8 cellular contexts compared by ENCODE assay signal in the genomic region with DNA sequence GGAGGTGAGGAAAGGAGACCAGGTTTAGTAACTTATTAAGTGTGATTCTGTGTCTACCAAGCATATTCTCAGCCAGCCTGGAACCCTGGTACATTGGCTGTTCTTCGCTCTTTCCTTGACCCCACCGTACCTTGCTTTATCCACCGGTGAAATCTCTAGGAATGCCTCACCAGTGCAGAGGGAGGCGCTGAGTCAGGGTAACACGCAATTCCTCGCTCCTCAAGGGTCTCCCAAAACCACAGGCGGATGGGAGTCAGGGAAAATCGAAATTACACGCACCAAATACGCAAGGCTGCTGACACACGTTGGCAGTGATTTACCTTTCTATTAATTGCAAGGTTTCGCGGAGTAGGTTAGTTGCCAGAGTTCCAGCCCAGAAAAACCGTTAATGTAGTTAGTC. TPM values are rescaled to one million over a fixed set of nuclear protein-coding genes. Genes with fewer than 3 reads are reported as not detected.
A peak's percentile ranks its signal among the peaks of the same experiment; 100 is the strongest.
DNase-seq lines count a peak whose midpoint lies in the region; ATAC-seq and TF ChIP-seq lines count a peak whose summit lies in the region.

No MANE protein-coding gene starts in this region.

- ATAC-seq in left cardiac atrium (peak; percentile 9 to 29), psoas muscle (peak in 1 of 4 donors; percentile 2), GM21390 (IDR thresholded peaks at IDR 0.05; ENCODE audit: unreplicated experiment) (no peak), GM19023 (IDR thresholded peaks at IDR 0.05; ENCODE audit: unreplicated experiment) (no peak), HG02870 (IDR thresholded peaks at IDR 0.05; ENCODE audit: unreplicated experiment) (no peak)

- H3K4me3 ChIP-seq in BLaER1 (peak overlapping the region; percentile 83), psoas muscle (peak overlapping the region; percentile 93)

- H3K27ac Mint-ChIP-seq in activated T-helper 2 cell treated with anti-CD3 and anti-CD28 coated beads, Interferon-gamma antibody, Interleukin-2, Interleukin-4, amounts not matched to agents 10 μg/mL and 5 μg/mL and 100 μg/mL, durations not matched to agents 14 hours and 24 hours and 36 hours, result peak overlapping the region; percentile 79

- 2 to 5% (median 5%) methylated on average over 14 of the region's 14 CpGs for WGBS in psoas muscle, 3 donors

- H3K36me3 ChIP-seq in BLaER1 (peaks cover 12% of the 10 kb centered on the region), psoas muscle (ENCODE audit: insufficient read depth in 1 of 2, low read depth in 1 of 2) (peaks cover 2 to 18% of the 10 kb centered on the region in 2 donors)

- peak overlapping the region; percentile 89 for H3K9ac ChIP-seq in BLaER1

- no peaks in the 10 kb centered on the region for H3K9me3 Mint-ChIP-seq in activated T-helper 2 cell treated with anti-CD3 and anti-CD28 coated beads, Interferon-gamma antibody, Interleukin-2, Interleukin-4, amounts not matched to agents 10 μg/mL and 5 μg/mL and 100 μg/mL, durations not matched to agents 14 hours and 24 hours and 36 hours

- H3K4me1 ChIP-seq in BLaER1 (peaks cover 51% of the 10 kb centered on the region), psoas muscle (peaks cover 49% of the 10 kb centered on the region)

- TF ChIP-seq CTCF in psoas muscle (IDR thresholded peaks at IDR 0.05), result no peak

- H3K36me3 Mint-ChIP-seq in activated T-helper 2 cell treated with anti-CD3 and anti-CD28 coated beads, Interferon-gamma antibody, Interleukin-2, Interleukin-4, amounts not matched to agents 10 μg/mL and 5 μg/mL and 100 μg/mL, durations not matched to agents 14 hours and 24 hours and 36 hours (ENCODE audit: low read depth), result peaks cover 23% of the 10 kb centered on the region

- peaks cover 31% of the 10 kb centered on the region for H4K20me1 ChIP-seq in BLaER1

- H3K9me3 ChIP-seq in BLaER1 (no peaks in the 10 kb centered on the region), psoas muscle (no peaks in the 10 kb centered on the region)

- intact Hi-C loops in activated T-helper 2 cell treated with anti-CD3 and anti-CD28 coated beads, Interferon-gamma antibody, Interleukin-2, Interleukin-4, amounts not matched to agents 10 μg/mL and 5 μg/mL and 100 μg/mL, durations not matched to agents 14 hours and 24 hours and 36 hours (cut with micrococcal nuclease), result loop anchor here (5.0 to 10.0 kb wide), 3 partner anchors 206 to 1056 kb away; a partner anchor contains a TSS
- intact Hi-C loops in left cardiac atrium (cut with DNase I), result no loop called here
- intact Hi-C loops in psoas muscle (cut with DNase I), result no loop called here

- H3K4me2 ChIP-seq in BLaER1, result peak overlapping the region; percentile 92

- peak overlapping the region; percentile 91 for H3K4me3 Mint-ChIP-seq in activated T-helper 2 cell treated with anti-CD3 and anti-CD28 coated beads, Interferon-gamma antibody, Interleukin-2, Interleukin-4, amounts not matched to agents 10 μg/mL and 5 μg/mL and 100 μg/mL, durations not matched to agents 14 hours and 24 hours and 36 hours (ENCODE audit: low read depth)

- H3K27me3 ChIP-seq in BLaER1, result no peaks in the 10 kb centered on the region
- H3K27me3 ChIP-seq in psoas muscle (ENCODE audit: insufficient read depth in 3 of 3, low read length in 2 of 3), result no peaks in the 10 kb centered on the region

- no peaks in the 10 kb centered on the region for H3K27me3 Mint-ChIP-seq in activated T-helper 2 cell treated with anti-CD3 and anti-CD28 coated beads, Interferon-gamma antibody, Interleukin-2, Interleukin-4, amounts not matched to agents 10 μg/mL and 5 μg/mL and 100 μg/mL, durations not matched to agents 14 hours and 24 hours and 36 hours (ENCODE audit: low read depth)

- peak; percentile 72 for DNase-seq in HK-2 (ENCODE audit: unreplicated experiment)
- DNase-seq in activated T-helper 2 cell treated with anti-CD3 and anti-CD28 coated beads, Interferon-gamma antibody, Interleukin-2, Interleukin-4, amounts not matched to agents 10 μg/mL and 5 μg/mL and 100 μg/mL, durations not matched to agents 14 hours and 24 hours and 36 hours (ENCODE audit: low spot score), result no peak
- DNase-seq in left cardiac atrium, result peak; percentile 23
- peak in 1 of 2 donors; percentile 16 for DNase-seq in psoas muscle

- peak overlapping the region; percentile 89 for H3K27ac ChIP-seq in BLaER1
- H3K27ac ChIP-seq in psoas muscle, result peak overlapping the region; percentile 92

- H3K4me1 Mint-ChIP-seq in activated T-helper 2 cell treated with anti-CD3 and anti-CD28 coated beads, Interferon-gamma antibody, Interleukin-2, Interleukin-4, amounts not matched to agents 10 μg/mL and 5 μg/mL and 100 μg/mL, durations not matched to agents 14 hours and 24 hours and 36 hours (ENCODE audit: low read depth), result peaks cover 43% of the 10 kb centered on the region

RNA-seq across cellular contexts. Expression of a gene that starts 0.8 kb away (rescaled TPM):
- total RNA-seq in activated T-helper 2 cell treated with anti-CD3 and anti-CD28 coated beads, Interferon-gamma antibody, Interleukin-2, Interleukin-4, amounts not matched to agents 10 μg/mL and 5 μg/mL and 100 μg/mL, durations not matched to agents 14 hours and 24 hours and 36 hours, result 14.2 and 15.9 TPM in 2 replicates
- 10 to 100 TPM; 15.2 to 22.0 TPM for total RNA-seq in left cardiac atrium
- 10 to 100 TPM; 10.9 to 20.4 (median 11.8) TPM for total RNA-seq in psoas muscle
- polyA plus RNA-seq in psoas muscle, result 10 to 100 TPM in 2 of 3 donors, 1 to 10 TPM in 1; 5.7 to 23.7 (median 14.5) TPM

RNA-seq across cellular contexts. Expression of a gene that starts 1.0 kb away (rescaled TPM):
- 26.0 and 29.6 TPM in 2 replicates for total RNA-seq in activated T-helper 2 cell treated with anti-CD3 and anti-CD28 coated beads, Interferon-gamma antibody, Interleukin-2, Interleukin-4, amounts not matched to agents 10 μg/mL and 5 μg/mL and 100 μg/mL, durations not matched to agents 14 hours and 24 hours and 36 hours
- total RNA-seq in left cardiac atrium (10 to 100 TPM; 31.6 to 31.7 TPM), psoas muscle (10 to 100 TPM; 11.6 to 26.2 (median 16.0) TPM)
- polyA plus RNA-seq in psoas muscle, result 10 to 100 TPM; 19.4 to 38.5 (median 37.3) TPM

RNA-seq across cellular contexts. Expression of a gene that starts 18.2 kb away (rescaled TPM):
- total RNA-seq in activated T-helper 2 cell treated with anti-CD3 and anti-CD28 coated beads, Interferon-gamma antibody, Interleukin-2, Interleukin-4, amounts not matched to agents 10 μg/mL and 5 μg/mL and 100 μg/mL, durations not matched to agents 14 hours and 24 hours and 36 hours, result 1.6 and 2.4 TPM in 2 replicates
- 1 to 10 TPM; 2.7 to 2.8 TPM for total RNA-seq in left cardiac atrium
- 1 to 10 TPM; 1.7 to 2.7 (median 1.8) TPM for total RNA-seq in psoas muscle
- 1 to 10 TPM in 2 of 3 donors, under 1 TPM in 1; 0.84 to 1.6 (median 1.3) TPM for polyA plus RNA-seq in psoas muscle

Comparison
In these comparisons a context has a peak if more than half of its experiments do, and no peak if none do; other contexts are left out.
1. ATAC-seq: peak in left cardiac atrium (2 of 2); none in GM21390 (single experiment), GM19023 (single experiment) and HG02870 (single experiment).